ENCODE assay signal across 1 cellular context in the genomic region with DNA sequence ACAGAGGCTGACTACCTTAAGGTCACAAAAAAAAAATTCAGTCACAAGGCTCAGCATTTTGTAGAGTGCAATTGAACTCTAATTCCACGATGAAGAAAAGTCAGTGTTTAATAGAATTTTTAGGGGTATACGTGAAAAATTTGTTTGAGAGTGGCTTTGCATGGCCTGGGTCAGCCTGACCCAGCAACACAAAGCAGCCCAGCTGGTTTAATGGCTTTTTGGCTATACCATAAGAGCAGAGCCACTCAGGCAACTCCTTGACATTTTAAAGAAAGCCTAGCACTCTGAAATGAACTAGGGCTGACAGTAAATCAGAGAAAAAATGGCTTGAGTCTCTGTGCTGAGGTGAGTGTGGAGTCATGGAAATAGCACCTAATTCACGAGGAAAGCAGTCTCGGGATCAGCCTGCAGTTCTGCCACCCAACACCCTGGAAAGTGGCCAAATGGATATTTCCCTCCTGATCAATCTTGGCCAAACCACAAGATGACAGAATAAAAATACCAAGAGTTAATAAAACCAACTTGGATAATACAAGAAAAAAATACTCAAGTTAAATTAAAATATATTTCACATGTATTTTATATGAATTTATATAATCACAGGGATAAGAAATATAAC.
TF ChIP-seq lines count a peak whose summit lies in the region.

No MANE protein-coding gene starts in this region.

TF ChIP-seq in SK-N-SH, 30 proteins besides CTCF, POLR2A, EP300 and RAD21 (continued from another document):
- TF ChIP-seq EZH2phosphoT487 (IDR thresholded peaks at IDR 0.05; ENCODE audit: borderline replicate concordance, low read depth) = no peak
TF ChIP-seq in SK-N-SH: peak in this region for 3.
